ENCODE assay signal across 2 cellular contexts in genomic region chr14:104734991-104735779, GRCh38.
A peak's percentile ranks its signal among the peaks of the same experiment; 100 is the strongest.
TF ChIP-seq lines count a peak whose summit lies in the region.

No MANE protein-coding gene starts in this region.

TF ChIP-seq in HEK293, 187 proteins besides CTCF, POLR2A, EP300 and RAD21 (continues in another document):
- TF ChIP-seq ZNF501 (tag by site-specific recombination; IDR thresholded peaks at IDR 0.05) (no peak), ZBTB48 (tag by site-specific recombination; IDR thresholded peaks at IDR 0.05) (peak; percentile 35; the same call in 1 of the 2 replicates), ZNF26 (tag by site-specific recombination; IDR thresholded peaks at IDR 0.05) (no peak), ZNF18 (tag by site-specific recombination; IDR thresholded peaks at IDR 0.05) (no peak), SCRT1 (tag by site-specific recombination; IDR thresholded peaks at IDR 0.05; ENCODE audit: borderline replicate concordance) (no peak), ZNF274 (IDR thresholded peaks at IDR 0.05; ENCODE audit: low read length) (no peak), ZNF274 (tag by site-specific recombination; IDR thresholded peaks at IDR 0.05; ENCODE audit: borderline replicate concordance) (no peak), ZEB2 (tag by site-specific recombination; IDR thresholded peaks at IDR 0.05) (no peak), GLIS2 (tag by site-specific recombination; IDR thresholded peaks at IDR 0.05) (no peak), REST (tag by site-specific recombination; IDR thresholded peaks at IDR 0.05) (no peak), OVOL3 (tag by site-specific recombination; IDR thresholded peaks at IDR 0.05) (no peak), HOXC10 (CRISPR knock-in tag; IDR thresholded peaks at IDR 0.05) (no peak), YY1 (tag by site-specific recombination; IDR thresholded peaks at IDR 0.05) (no peak), ZNF146 (tag by site-specific recombination; IDR thresholded peaks at IDR 0.05) (no peak), ZNF639 (tag by site-specific recombination; IDR thresholded peaks at IDR 0.05) (no peak), BCL11A (tag by site-specific recombination; IDR thresholded peaks at IDR 0.05; ENCODE audit: low read depth) (no peak), ZSCAN4 (tag by site-specific recombination; IDR thresholded peaks at IDR 0.05) (no peak), KLF16 (tag by site-specific recombination; IDR thresholded peaks at IDR 0.05) (no peak), ZNF48 (tag by site-specific recombination; IDR thresholded peaks at IDR 0.05) (no peak), ZNF138 (tag by site-specific recombination; IDR thresholded peaks at IDR 0.05; ENCODE audit: borderline replicate concordance) (no peak), ZNF169 (tag by site-specific recombination; IDR thresholded peaks at IDR 0.05) (no peak), RBAK (tag by site-specific recombination; IDR thresholded peaks at IDR 0.05) (no peak), ZNF530 (tag by site-specific recombination; IDR thresholded peaks at IDR 0.05; ENCODE audit: low read depth) (no peak)

TF ChIP-seq in HepG2, 621 proteins besides CTCF, POLR2A, EP300 and RAD21 (continues in another document):
- TF ChIP-seq NFYC (CRISPR knock-in tag; IDR thresholded peaks at IDR 0.05) (no peak; the same call in 1 of the 2 replicates), REXO4 (CRISPR knock-in tag; IDR thresholded peaks at IDR 0.05; ENCODE audit: borderline replicate concordance) (peak; percentile 88; the same call in 1 of the 2 replicates), ZNF788 (CRISPR knock-in tag; IDR thresholded peaks at IDR 0.05; ENCODE audit: borderline replicate concordance) (peak; percentile 94), ZNF530 (CRISPR knock-in tag; IDR thresholded peaks at IDR 0.05; ENCODE audit: low read depth) (no peak), ATF1 (CRISPR knock-in tag; IDR thresholded peaks at IDR 0.05) (no peak), SRSF4 (IDR thresholded peaks at IDR 0.05; ENCODE audit: low read depth, low read length, poor library complexity, severe bottlenecking) (no peak), PAXIP1 (CRISPR knock-in tag; conservative IDR thresholded peaks at IDR 0.05) (peak; percentile 46), RXRA (CRISPR knock-in tag; IDR thresholded peaks at IDR 0.05) (peak; percentile 75; the same call in 1 of the 2 replicates), KDM3A (CRISPR knock-in tag; IDR thresholded peaks at IDR 0.05; ENCODE audit: low read depth) (0 out of 2 replicates have a peak, but pooled peaks have one; percentile 53), FOXA3 (CRISPR knock-in tag; IDR thresholded peaks at IDR 0.05) (peak; percentile 65), RELA (CRISPR knock-in tag; IDR thresholded peaks at IDR 0.05) (no peak), ZNF160 (CRISPR knock-in tag; IDR thresholded peaks at IDR 0.05) (0 out of 2 replicates have a peak, but pooled peaks have one; percentile 59), KMT2B (CRISPR knock-in tag; IDR thresholded peaks at IDR 0.05) (peak; percentile 49; the same call in 1 of the 2 replicates), SRSF1 (optimal IDR thresholded peaks at IDR 0.05; ENCODE audit: low read depth, low read length) (no peak), ATAD3A (CRISPR knock-in tag; IDR thresholded peaks at IDR 0.05) (no peak), HNF1A (IDR thresholded peaks at IDR 0.05; ENCODE audit: low read depth) (peak; percentile 2; the same call in 1 of the 2 replicates), HNF1A (CRISPR knock-in tag; IDR thresholded peaks at IDR 0.05; ENCODE audit: borderline replicate concordance) (peak; percentile 65), ZNF34 (CRISPR knock-in tag; IDR thresholded peaks at IDR 0.05; ENCODE audit: borderline replicate concordance) (no peak), NBN (conservative IDR thresholded peaks at IDR 0.05) (no peak), ZNF331 (CRISPR knock-in tag; IDR thresholded peaks at IDR 0.05) (peak; percentile 32; the same call in 1 of the 2 replicates), SMAD3 (CRISPR knock-in tag; IDR thresholded peaks at IDR 0.05) (no peak), MEIS2 (CRISPR knock-in tag; IDR thresholded peaks at IDR 0.05) (no peak), ZSCAN29 (CRISPR knock-in tag; conservative IDR thresholded peaks at IDR 0.05) (0 out of 2 replicates have a peak, but pooled peaks have one; percentile 54), ZNF841 (CRISPR knock-in tag; IDR thresholded peaks at IDR 0.05; ENCODE audit: borderline replicate concordance) (no peak), ZFP36L2 (CRISPR knock-in tag; IDR thresholded peaks at IDR 0.05) (no peak), ZNF253 (CRISPR knock-in tag; IDR thresholded peaks at IDR 0.05; ENCODE audit: borderline replicate concordance) (peak; percentile 88), ZNF564 (CRISPR knock-in tag; IDR thresholded peaks at IDR 0.05) (no peak), SMARCE1 (IDR thresholded peaks at IDR 0.05; ENCODE audit: borderline replicate concordance) (no peak), ZFYVE20 (CRISPR knock-in tag; IDR thresholded peaks at IDR 0.05; ENCODE audit: borderline replicate concordance, low read depth) (0 out of 2 replicates have a peak, but pooled peaks have one; percentile 90)
- TF ChIP-seq, protein P1, sequence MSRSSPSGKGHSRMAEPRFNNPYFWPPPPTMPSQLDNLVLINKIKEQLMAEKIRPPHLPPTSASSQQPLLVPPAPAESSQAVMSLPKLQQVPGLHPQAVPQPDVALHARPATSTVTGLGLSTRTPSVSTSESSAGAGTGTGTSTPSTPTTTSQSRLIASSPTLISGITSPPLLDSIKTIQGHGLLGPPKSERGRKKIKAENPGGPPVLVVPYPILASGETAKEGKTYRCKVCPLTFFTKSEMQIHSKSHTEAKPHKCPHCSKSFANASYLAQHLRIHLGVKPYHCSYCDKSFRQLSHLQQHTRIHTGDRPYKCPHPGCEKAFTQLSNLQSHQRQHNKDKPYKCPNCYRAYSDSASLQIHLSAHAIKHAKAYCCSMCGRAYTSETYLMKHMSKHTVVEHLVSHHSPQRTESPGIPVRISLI (CRISPR knock-in tag; IDR thresholded peaks at IDR 0.05; ENCODE audit: borderline replicate concordance) = peak; percentile 49; the same call in 1 of the 2 replicates
- TF ChIP-seq, protein P2, sequence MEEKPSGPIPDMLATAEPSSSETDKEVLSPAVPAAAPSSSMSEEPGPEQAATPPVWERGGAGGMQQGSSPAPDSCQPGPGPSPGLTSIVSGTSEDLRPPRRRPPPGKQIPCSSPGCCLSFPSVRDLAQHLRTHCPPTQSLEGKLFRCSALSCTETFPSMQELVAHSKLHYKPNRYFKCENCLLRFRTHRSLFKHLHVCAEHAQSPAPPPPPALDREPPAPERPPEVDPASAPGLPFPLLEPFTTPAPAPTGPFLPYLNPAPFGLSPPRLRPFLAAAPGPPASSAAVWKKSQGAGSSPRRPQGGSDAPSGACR (CRISPR knock-in tag; IDR thresholded peaks at IDR 0.05) = no peak; the same call in 1 of the 2 replicates
- TF ChIP-seq, protein P3, sequence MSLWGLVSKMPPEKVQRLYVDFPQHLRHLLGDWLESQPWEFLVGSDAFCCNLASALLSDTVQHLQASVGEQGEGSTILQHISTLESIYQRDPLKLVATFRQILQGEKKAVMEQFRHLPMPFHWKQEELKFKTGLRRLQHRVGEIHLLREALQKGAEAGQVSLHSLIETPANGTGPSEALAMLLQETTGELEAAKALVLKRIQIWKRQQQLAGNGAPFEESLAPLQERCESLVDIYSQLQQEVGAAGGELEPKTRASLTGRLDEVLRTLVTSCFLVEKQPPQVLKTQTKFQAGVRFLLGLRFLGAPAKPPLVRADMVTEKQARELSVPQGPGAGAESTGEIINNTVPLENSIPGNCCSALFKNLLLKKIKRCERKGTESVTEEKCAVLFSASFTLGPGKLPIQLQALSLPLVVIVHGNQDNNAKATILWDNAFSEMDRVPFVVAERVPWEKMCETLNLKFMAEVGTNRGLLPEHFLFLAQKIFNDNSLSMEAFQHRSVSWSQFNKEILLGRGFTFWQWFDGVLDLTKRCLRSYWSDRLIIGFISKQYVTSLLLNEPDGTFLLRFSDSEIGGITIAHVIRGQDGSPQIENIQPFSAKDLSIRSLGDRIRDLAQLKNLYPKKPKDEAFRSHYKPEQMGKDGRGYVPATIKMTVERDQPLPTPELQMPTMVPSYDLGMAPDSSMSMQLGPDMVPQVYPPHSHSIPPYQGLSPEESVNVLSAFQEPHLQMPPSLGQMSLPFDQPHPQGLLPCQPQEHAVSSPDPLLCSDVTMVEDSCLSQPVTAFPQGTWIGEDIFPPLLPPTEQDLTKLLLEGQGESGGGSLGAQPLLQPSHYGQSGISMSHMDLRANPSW (CRISPR knock-in tag; IDR thresholded peaks at IDR 0.05; ENCODE audit: borderline replicate concordance) = no peak
- TF ChIP-seq, protein P4, sequence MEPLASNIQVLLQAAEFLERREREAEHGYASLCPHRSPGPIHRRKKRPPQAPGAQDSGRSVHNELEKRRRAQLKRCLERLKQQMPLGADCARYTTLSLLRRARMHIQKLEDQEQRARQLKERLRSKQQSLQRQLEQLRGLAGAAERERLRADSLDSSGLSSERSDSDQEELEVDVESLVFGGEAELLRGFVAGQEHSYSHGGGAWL (CRISPR knock-in tag; IDR thresholded peaks at IDR 0.05) = 0 out of 2 replicates have a peak, but pooled peaks have one; percentile 52
- TF ChIP-seq, protein P5, sequence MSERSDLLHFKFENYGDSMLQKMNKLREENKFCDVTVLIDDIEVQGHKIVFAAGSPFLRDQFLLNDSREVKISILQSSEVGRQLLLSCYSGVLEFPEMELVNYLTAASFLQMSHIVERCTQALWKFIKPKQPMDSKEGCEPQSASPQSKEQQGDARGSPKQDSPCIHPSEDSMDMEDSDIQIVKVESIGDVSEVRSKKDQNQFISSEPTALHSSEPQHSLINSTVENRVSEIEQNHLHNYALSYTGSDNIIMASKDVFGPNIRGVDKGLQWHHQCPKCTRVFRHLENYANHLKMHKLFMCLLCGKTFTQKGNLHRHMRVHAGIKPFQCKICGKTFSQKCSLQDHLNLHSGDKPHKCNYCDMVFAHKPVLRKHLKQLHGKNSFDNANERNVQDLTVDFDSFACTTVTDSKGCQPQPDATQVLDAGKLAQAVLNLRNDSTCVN (CRISPR knock-in tag; IDR thresholded peaks at IDR 0.05; ENCODE audit: borderline replicate concordance) = peak; percentile 68; the same call in 1 of the 2 replicates
- TF ChIP-seq, protein P6, sequence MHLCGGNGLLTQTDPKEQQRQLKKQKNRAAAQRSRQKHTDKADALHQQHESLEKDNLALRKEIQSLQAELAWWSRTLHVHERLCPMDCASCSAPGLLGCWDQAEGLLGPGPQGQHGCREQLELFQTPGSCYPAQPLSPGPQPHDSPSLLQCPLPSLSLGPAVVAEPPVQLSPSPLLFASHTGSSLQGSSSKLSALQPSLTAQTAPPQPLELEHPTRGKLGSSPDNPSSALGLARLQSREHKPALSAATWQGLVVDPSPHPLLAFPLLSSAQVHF (CRISPR knock-in tag; IDR thresholded peaks at IDR 0.05) = peak; percentile 30; the same call in 1 of the 2 replicates
